In genomic region chr12:47938093-47938492, GRCh38 we compare ENCODE assay signal across 2 cellular contexts.
TF ChIP-seq lines count a peak whose summit lies in the region.

No MANE protein-coding gene starts in this region.

TF ChIP-seq in IMR-90, 13 proteins besides CTCF, POLR2A, EP300 and RAD21:
- TF ChIP-seq CEBPB (IDR thresholded peaks at IDR 0.05; ENCODE audit: low read depth, low read length), result no peak
- no peak for TF ChIP-seq USF2 (IDR thresholded peaks at IDR 0.05; ENCODE audit: low read depth, low read length)
- TF ChIP-seq MAZ (IDR thresholded peaks at IDR 0.05; ENCODE audit: borderline replicate concordance, low read depth, low read length), result no peak
- TF ChIP-seq RCOR1 (IDR thresholded peaks at IDR 0.05; ENCODE audit: insufficient replicate concordance, low read length), result no peak

TF ChIP-seq in K562, 482 proteins besides CTCF, POLR2A, EP300 and RAD21:
- TF ChIP-seq GABPA (tag; conservative IDR thresholded peaks at IDR 0.05; ENCODE audit: low read depth), result peak; percentile 32; the same call in 1 of the 2 replicates
- no peak for TF ChIP-seq FOXK1 (CRISPR knock-in tag; IDR thresholded peaks at IDR 0.05; ENCODE audit: borderline replicate concordance)
- TF ChIP-seq HMBOX1 (IDR thresholded peaks at IDR 0.05), result no peak
- TF ChIP-seq FOXP4 (CRISPR knock-in tag; IDR thresholded peaks at IDR 0.05; ENCODE audit: borderline replicate concordance), result no peak
- TF ChIP-seq HCFC1 (IDR thresholded peaks at IDR 0.05; ENCODE audit: low read depth, low read length), result no peak
- TF ChIP-seq ZNF77 (CRISPR knock-in tag; IDR thresholded peaks at IDR 0.05), result no peak
- no peak for TF ChIP-seq ELF4 (CRISPR knock-in tag; IDR thresholded peaks at IDR 0.05)
- TF ChIP-seq MYC (IDR thresholded peaks at IDR 0.05; ENCODE audit: low read depth, low read length), result no peak
- TF ChIP-seq MYC (CRISPR knock-in tag; IDR thresholded peaks at IDR 0.05; ENCODE audit: borderline replicate concordance, low read depth), result no peak
